Comparison of ENCODE assay signal across 8 cellular contexts in genomic region chrX:47233333-47234113, GRCh38.
DNase-seq lines count a peak whose midpoint lies in the region; ATAC-seq and TF ChIP-seq lines count a peak whose summit lies in the region.

No MANE protein-coding gene starts in this region.

- H3K27me3 Mint-ChIP-seq in central memory CD8-positive, alpha-beta T cell: no peaks in the 10 kb centered on the region

- peaks cover 30% of the 10 kb centered on the region for H3K36me3 Mint-ChIP-seq in central memory CD8-positive, alpha-beta T cell (ENCODE audit: insufficient read depth)

- H3K9me3 Mint-ChIP-seq in central memory CD8-positive, alpha-beta T cell: no peaks in the 10 kb centered on the region

- H3K27ac Mint-ChIP-seq in central memory CD8-positive, alpha-beta T cell (ENCODE audit: low read depth): peak overlapping the region; percentile 100

- no peak for TF ChIP-seq CTCF in AG09319 (IDR thresholded peaks at IDR 0.05; ENCODE audit: low read depth, low read length)

- peak; percentile 91 for DNase-seq in AG09319 (ENCODE audit: extremely low read depth, low read depth)
- peak; percentile 94 for DNase-seq in NCI-H345 (lab: John Stamatoyannopoulos, UW)
- DNase-seq in activated CD4-positive, CD25-positive, alpha-beta regulatory T cell (lab: John Stamatoyannopoulos, UW): peak; percentile 65 to 85 (median 78)
- peak; percentile 76 to 95 for DNase-seq in central memory CD8-positive, alpha-beta T cell (ENCODE audit: low spot score in 2 of 2)
- peak; percentile 99 for DNase-seq in islet precursor cell
- DNase-seq in stimulated activated CD4-positive, alpha-beta T cell treated with anti-CD3 and anti-CD28 coated beads, Interleukin-12 subunit alpha, Interleukin-12 subunit beta, amount 100 ng/mL, for 4 hours: peak; percentile 82

- H3K4me3 Mint-ChIP-seq in central memory CD8-positive, alpha-beta T cell: peak overlapping the region; percentile 93

- H3K4me1 Mint-ChIP-seq in central memory CD8-positive, alpha-beta T cell: peaks cover 20% of the 10 kb centered on the region

- ATAC-seq in GM19025 (IDR thresholded peaks at IDR 0.05; ENCODE audit: low read depth, unreplicated experiment) (peak; percentile 84), HG03280 (IDR thresholded peaks at IDR 0.05; ENCODE audit: unreplicated experiment) (peak; percentile 83)
- peak; percentile 91 for ATAC-seq in central memory CD8-positive, alpha-beta T cell (replicated peaks; ENCODE audit: extremely low read depth, poor library complexity, severe bottlenecking)

Comparison
In these comparisons a context has a peak if more than half of its experiments do, and no peak if none do; other contexts are left out.
1. Peak in every context shown above with its lines: DNase-seq and ATAC-seq.